In the genomic region with DNA sequence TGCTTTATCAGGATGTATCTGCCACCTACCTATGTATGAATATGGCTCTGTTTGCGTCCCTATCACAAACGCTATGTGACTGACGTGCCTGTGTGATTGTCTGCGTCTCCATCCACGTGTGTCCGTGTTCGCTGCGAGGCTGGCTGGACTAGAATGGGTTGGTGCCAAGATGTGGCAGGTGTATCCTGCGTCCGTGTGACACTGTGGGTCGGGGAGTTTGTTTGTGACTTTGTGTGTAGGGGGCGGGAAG, we compare ENCODE assay signal across 8 cellular contexts. TPM values are rescaled to one million over a fixed set of nuclear protein-coding genes. Genes with fewer than 3 reads are reported as not detected.
A peak's percentile ranks its signal among the peaks of the same experiment; 100 is the strongest.
DNase-seq lines count a peak whose midpoint lies in the region; ATAC-seq and TF ChIP-seq lines count a peak whose summit lies in the region.

No MANE protein-coding gene starts in this region.

- H3K36me3 Mint-ChIP-seq in T-helper 1 cell treated with Interleukin-12 subunit alpha and Interleukin-12 subunit beta and Interleukin-4 antibody, amounts not matched to agents 30 μg/mL and 1 μg/mL, for 36 hours (ENCODE audit: low read depth), result no peaks in the 10 kb centered on the region

- H3K36me3 ChIP-seq in HAP-1 (replicated peaks), result no peaks in the 10 kb centered on the region
- no peaks in the 10 kb centered on the region for H3K36me3 ChIP-seq in smooth muscle cell (ENCODE audit: low read depth)

- in situ Hi-C loops in HAP-1 (cut with MboI; ENCODE audit: low sequenced_read_pairs), result no loop called here

- DNase-seq in HAP-1 (ENCODE audit: low spot score in 2 of 2), result no peak
- no peak for DNase-seq in foreskin keratinocyte
- DNase-seq in smooth muscle cell (lab: John Stamatoyannopoulos, UW; ENCODE audit: unreplicated experiment), result no peak
- DNase-seq in medulla oblongata (ENCODE audit: extremely low spot score), result no peak
- DNase-seq in cerebellar nuclear complex (lab: John Stamatoyannopoulos, UW), result no peak
- DNase-seq in NCI-H187 treated with DMSO at 0.1 percent for 48 hours (lab: John Stamatoyannopoulos, UW), result no peak

- H3K4me3 ChIP-seq in HAP-1, result peak overlapping the region; percentile 38
- peak overlapping the region; percentile 56 for H3K4me3 ChIP-seq in smooth muscle cell

- H3K4me1 Mint-ChIP-seq in T-helper 1 cell treated with Interleukin-12 subunit alpha and Interleukin-12 subunit beta and Interleukin-4 antibody, amounts not matched to agents 30 μg/mL and 1 μg/mL, for 36 hours (ENCODE audit: low read depth), result peaks cover 29% of the 10 kb centered on the region

- WGBS in smooth muscle cell (ENCODE audit: low lambda C conversion rate), result 32% methylated on average over 11 of the region's 12 CpGs

- no peaks in the 10 kb centered on the region for H4K20me1 ChIP-seq in smooth muscle cell (ENCODE audit: low read depth)

- H3K9ac ChIP-seq in smooth muscle cell (ENCODE audit: low read depth), result peak overlapping the region; percentile 91

- no peak for ATAC-seq in foreskin keratinocyte
- no peak for ATAC-seq in HG03432 (IDR thresholded peaks at IDR 0.05; ENCODE audit: unreplicated experiment)

- no peaks in the 10 kb centered on the region for H3K79me2 ChIP-seq in smooth muscle cell (ENCODE audit: low read depth)

- H3K4me2 ChIP-seq in smooth muscle cell, result peak overlapping the region; percentile 92

- no peaks in the 10 kb centered on the region for H3K27me3 Mint-ChIP-seq in T-helper 1 cell treated with Interleukin-12 subunit alpha and Interleukin-12 subunit beta and Interleukin-4 antibody, amounts not matched to agents 30 μg/mL and 1 μg/mL, for 36 hours (ENCODE audit: low read depth)

- H3K4me3 Mint-ChIP-seq in T-helper 1 cell treated with Interleukin-12 subunit alpha and Interleukin-12 subunit beta and Interleukin-4 antibody, amounts not matched to agents 30 μg/mL and 1 μg/mL, for 36 hours, result peak overlapping the region; percentile 95

- TF ChIP-seq CTCF in foreskin keratinocyte (conservative IDR thresholded peaks at IDR 0.05) (no peak), smooth muscle cell (IDR thresholded peaks at IDR 0.05; ENCODE audit: borderline replicate concordance, insufficient read depth, poor library complexity, severe bottlenecking) (no peak)

- H3K4me1 ChIP-seq in HAP-1 (peaks cover 21% of the 10 kb centered on the region), foreskin keratinocyte (peaks cover 30% of the 10 kb centered on the region), smooth muscle cell (ENCODE audit: low read depth) (peaks cover 26% of the 10 kb centered on the region)

- H3K27me3 ChIP-seq in HAP-1 (ENCODE audit: low read depth), result no peaks in the 10 kb centered on the region
- no peaks in the 10 kb centered on the region for H3K27me3 ChIP-seq in foreskin keratinocyte
- H3K27me3 ChIP-seq in smooth muscle cell (ENCODE audit: low read depth), result no peaks in the 10 kb centered on the region

- H3K27ac ChIP-seq in foreskin keratinocyte (peak overlapping the region; percentile 90), smooth muscle cell (ENCODE audit: low read depth) (peak overlapping the region; percentile 96)

- H3F3A ChIP-seq in smooth muscle cell (ENCODE audit: low read depth), result peaks cover 50% of the 10 kb centered on the region

- no peak overlapping the region for H2AFZ ChIP-seq in smooth muscle cell (ENCODE audit: low read depth)

- H3K27ac Mint-ChIP-seq in T-helper 1 cell treated with Interleukin-12 subunit alpha and Interleukin-12 subunit beta and Interleukin-4 antibody, amounts not matched to agents 30 μg/mL and 1 μg/mL, for 36 hours, result peak overlapping the region; percentile 99

- H3K9me3 ChIP-seq in HAP-1 (no peaks in the 10 kb centered on the region), smooth muscle cell (replicated peaks; ENCODE audit: low read depth) (no peaks in the 10 kb centered on the region)

- no peaks in the 10 kb centered on the region for H3K9me3 Mint-ChIP-seq in T-helper 1 cell treated with Interleukin-12 subunit alpha and Interleukin-12 subunit beta and Interleukin-4 antibody, amounts not matched to agents 30 μg/mL and 1 μg/mL, for 36 hours

RNA-seq across cellular contexts. Expression of a gene that starts 6.7 kb away (rescaled TPM):
- total RNA-seq in foreskin keratinocyte, result 34.5 and 35.9 TPM in 2 replicates
- 32.9 and 35.5 TPM in 2 replicates for polyA plus RNA-seq in foreskin keratinocyte
- 16.7 and 20.5 TPM in 2 replicates for total RNA-seq in smooth muscle cell
- polyA plus RNA-seq in smooth muscle cell, result 14.6 and 48.3 TPM in 2 replicates

RNA-seq across cellular contexts. Expression of a gene that starts 9.2 kb away (rescaled TPM):
- total RNA-seq in foreskin keratinocyte (101 and 134 TPM in 2 replicates), smooth muscle cell (687 and 756 TPM in 2 replicates)
- polyA plus RNA-seq in foreskin keratinocyte (104 and 134 TPM in 2 replicates), smooth muscle cell (1,281 and 1,575 TPM in 2 replicates)

RNA-seq across cellular contexts. Expression of a gene that starts 19.5 kb away (rescaled TPM):
- total RNA-seq in foreskin keratinocyte, result 271 and 287 TPM in 2 replicates
- polyA plus RNA-seq in foreskin keratinocyte, result 347 and 379 TPM in 2 replicates
- total RNA-seq in smooth muscle cell, result 351 and 400 TPM in 2 replicates
- 371 and 391 TPM in 2 replicates for polyA plus RNA-seq in smooth muscle cell

RNA-seq across cellular contexts. Expression of a gene that starts 19.8 kb away (rescaled TPM):
- total RNA-seq in foreskin keratinocyte, result 9.3 and 14.7 TPM in 2 replicates
- polyA plus RNA-seq in foreskin keratinocyte, result 49.9 and 56.0 TPM in 2 replicates
- total RNA-seq in smooth muscle cell, result not detected in 2 replicates
- polyA plus RNA-seq in smooth muscle cell, result 8.0 and 10.1 TPM in 2 replicates

RNA-seq across cellular contexts. Expression of a gene that starts 24.3 kb away (rescaled TPM):
- total RNA-seq in foreskin keratinocyte, result 46.6 and 49.4 TPM in 2 replicates
- polyA plus RNA-seq in foreskin keratinocyte, result 54.8 and 56.1 TPM in 2 replicates
- 8.7 and 15.7 TPM in 2 replicates for total RNA-seq in smooth muscle cell
- polyA plus RNA-seq in smooth muscle cell, result 34.8 and 34.9 TPM in 2 replicates
